ENCODE assay signal across 18 cellular contexts in the genomic region with DNA sequence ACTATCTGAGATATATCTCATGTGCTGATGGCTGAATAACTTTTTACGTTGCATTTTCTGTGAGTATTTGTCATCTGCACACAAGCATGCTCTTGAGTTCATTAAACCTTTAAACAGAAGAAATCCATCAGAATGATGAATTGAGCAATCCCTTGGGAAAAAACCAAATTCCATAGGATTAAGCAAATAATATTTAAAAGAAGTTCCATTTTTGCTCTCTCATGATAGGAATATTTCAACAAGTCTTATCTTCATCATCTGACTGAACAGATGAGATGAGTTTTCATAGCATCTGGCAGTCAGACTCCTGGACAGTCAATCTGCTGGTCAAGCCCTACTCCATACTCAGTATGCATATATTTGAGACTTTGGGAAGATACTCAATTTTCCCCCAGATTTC.
"Had no signal": no experiment of that assay in that cellular context is flagged by ENCODE, and none has a peak within 500 bp of the region (broad histone marks: within the 10 kb centered on the region; RNA-seq: fewer than 3 reads in every experiment).

No MANE protein-coding gene starts in this region.

- H3K4me3 Mint-ChIP-seq: activated CD4-positive, alpha-beta T cell treated with anti-CD3 and anti-CD28 coated beads for 36 hours; activated naive CD8-positive, alpha-beta T cell treated with anti-CD3 and anti-CD28 coated beads, Interleukin-2, amount 50 U/mL, for 24 hours; neural crest cell had no signal

- H3K9me3 Mint-ChIP-seq: activated naive CD8-positive, alpha-beta T cell treated with anti-CD3 and anti-CD28 coated beads, Interleukin-2, amount 50 U/mL, for 24 hours; neural crest cell had no signal

- H3K27ac Mint-ChIP-seq: activated CD4-positive, alpha-beta T cell treated with anti-CD3 and anti-CD28 coated beads for 36 hours had no signal

- H3K9me3 ChIP-seq: esophagus muscularis mucosa, gastrocnemius medialis, heart right ventricle, psoas muscle, right lobe of liver, spleen, thoracic aorta had no signal

- H3K27ac ChIP-seq: cardiac muscle cell, dorsolateral prefrontal cortex, gastrocnemius medialis, heart right ventricle, psoas muscle, right lobe of liver, spleen, WERI-Rb-1 had no signal

- ATAC-seq: activated CD4-positive, alpha-beta T cell treated with anti-CD3 and anti-CD28 coated beads for 36 hours; gastrocnemius medialis; heart right ventricle; left lobe of liver; psoas muscle; right lobe of liver had no signal

- H3K27me3 ChIP-seq: cardiac muscle cell, dorsolateral prefrontal cortex, esophagus muscularis mucosa, gastrocnemius medialis, heart right ventricle, right lobe of liver, spleen had no signal

- H3K4me3 ChIP-seq: cardiac muscle cell, dorsolateral prefrontal cortex, esophagus muscularis mucosa, gastrocnemius medialis, heart right ventricle, psoas muscle, right lobe of liver, spleen, thoracic aorta had no signal

- DNase-seq: activated CD4-positive, alpha-beta T cell treated with anti-CD3 and anti-CD28 coated beads for 36 hours; activated CD8-positive, alpha-beta memory T cell treated with anti-CD3 and anti-CD28 coated beads for 24 hours; activated naive CD4-positive, alpha-beta T cell; activated naive CD8-positive, alpha-beta T cell treated with anti-CD3 and anti-CD28 coated beads, Interleukin-2, amount 50 U/mL, for 24 hours; dorsolateral prefrontal cortex; gastrocnemius medialis; heart right ventricle; islet precursor cell; midbrain; psoas muscle; right lobe of liver; spleen; WERI-Rb-1 had no signal

- H3K27me3 Mint-ChIP-seq: activated CD4-positive, alpha-beta T cell treated with anti-CD3 and anti-CD28 coated beads for 36 hours; activated naive CD8-positive, alpha-beta T cell treated with anti-CD3 and anti-CD28 coated beads, Interleukin-2, amount 50 U/mL, for 24 hours had no signal

- H3K36me3 ChIP-seq: cardiac muscle cell, esophagus muscularis mucosa, gastrocnemius medialis, right lobe of liver, thoracic aorta, WERI-Rb-1 had no signal
